Comparison of ENCODE assay signal across 14 cellular contexts in the genomic region with DNA sequence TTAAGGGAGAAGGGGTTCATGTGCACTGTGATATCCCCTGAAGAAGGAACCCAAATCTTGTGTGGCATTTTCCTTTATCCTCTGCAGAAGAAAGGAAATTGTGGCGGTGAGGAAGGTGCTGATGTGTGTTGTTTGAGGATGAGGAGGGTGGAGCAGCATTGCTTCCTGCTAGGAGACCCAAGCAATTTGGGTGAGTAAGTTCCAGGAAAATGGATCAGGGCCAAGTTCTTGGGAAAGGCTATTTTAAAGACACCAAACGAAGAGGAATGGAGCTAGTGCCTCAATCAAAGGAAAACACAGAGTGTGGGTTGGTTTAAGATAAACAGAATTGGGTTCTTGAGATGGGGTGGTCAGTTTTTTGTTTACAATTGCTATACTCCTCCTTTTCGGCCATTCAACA.
"Had no signal": no experiment of that assay in that cellular context is flagged by ENCODE, and none has a peak within 500 bp of the region (broad histone marks: within the 10 kb centered on the region; RNA-seq: fewer than 3 reads in every experiment).

No MANE protein-coding gene starts in this region.

- H3K4me1 ChIP-seq: colonic mucosa, heart right ventricle, uterus had no signal

- H3K27me3 ChIP-seq: colonic mucosa, heart right ventricle, uterus had no signal

- H3K4me3 ChIP-seq: colonic mucosa, heart right ventricle, mucosa of descending colon, skin epidermis, uterus had no signal

- ATAC-seq: heart right ventricle; left lobe of liver; mucosa of descending colon; naive thymus-derived CD8-positive, alpha-beta T cell had no signal

- H3K27ac ChIP-seq: colonic mucosa, heart right ventricle, skin epidermis, uterus had no signal

- H3K9me3 ChIP-seq: colonic mucosa, mucosa of descending colon, uterus had no signal

- FAIRE-seq: endothelial cell of umbilical vein, frontal cortex had no signal

- DNase-seq: colonic mucosa; dermis blood vessel endothelial cell; heart right ventricle; hypothalamus; islet precursor cell; mucosa of descending colon; naive thymus-derived CD8-positive, alpha-beta T cell; posterior cingulate gyrus; stimulated activated naive CD4-positive, alpha-beta T cell treated with Interleukin-2 at 50 U/mL for 16 hours; uterus had no signal

- H3K36me3 ChIP-seq: colonic mucosa, heart right ventricle, uterus had no signal
